In the genomic region with DNA sequence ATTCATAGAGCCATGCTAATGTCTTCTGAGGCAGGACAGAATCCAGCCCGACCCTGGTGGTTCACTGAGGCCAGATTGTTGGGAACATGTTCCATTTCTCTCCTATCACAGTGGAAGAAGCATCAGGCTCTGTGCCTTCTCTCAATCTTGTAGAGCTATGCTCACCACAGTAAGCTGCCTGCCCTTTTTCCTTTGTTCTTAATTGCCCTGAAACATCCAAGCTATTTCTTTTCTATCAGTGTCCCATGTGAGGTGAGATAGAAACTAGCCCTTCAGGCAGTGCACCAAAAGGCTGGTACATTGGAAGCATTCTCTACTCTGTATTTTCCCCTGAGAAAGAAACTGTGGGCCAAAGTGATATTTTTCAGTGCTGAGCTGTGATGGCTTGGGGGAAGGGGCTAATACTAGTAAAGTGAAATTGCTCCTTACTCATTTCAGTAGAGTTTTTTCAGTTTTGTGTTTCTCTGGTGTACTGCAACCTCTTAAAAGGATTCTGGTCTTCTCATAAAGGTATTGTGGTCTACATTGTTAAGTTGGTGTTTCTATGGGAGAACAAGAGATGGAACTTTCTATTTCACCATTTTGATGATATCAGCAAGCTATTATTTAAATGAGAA, we compare ENCODE assay signal across 12 cellular contexts.
A peak's percentile ranks its signal among the peaks of the same experiment; 100 is the strongest.
DNase-seq lines count a peak whose midpoint lies in the region; ATAC-seq and TF ChIP-seq lines count a peak whose summit lies in the region.
"Had no signal": no experiment of that assay in that cellular context is flagged by ENCODE, and none has a peak within 500 bp of the region (broad histone marks: within the 10 kb centered on the region; RNA-seq: fewer than 3 reads in every experiment).

No MANE protein-coding gene starts in this region.

- ATAC-seq in GM18870 (IDR thresholded peaks at IDR 0.05; ENCODE audit: unreplicated experiment) = peak; percentile 98
- ATAC-seq in GM21447 (IDR thresholded peaks at IDR 0.05; ENCODE audit: unreplicated experiment) = peak; percentile 93
- peak; percentile 94 for ATAC-seq in HG03060 (IDR thresholded peaks at IDR 0.05; ENCODE audit: low read depth, unreplicated experiment)

- DNase-seq in mesendoderm (peak; percentile 51), cerebellar nuclear complex (lab: John Stamatoyannopoulos, UW) (no peak), Peyer's patch (no peak), SHP77 treated with DMSO at 0.1 percent for 48 hours (lab: John Stamatoyannopoulos, UW) (no peak), NCI-H1417 treated with DMSO at 0.1 percent for 48 hours (lab: John Stamatoyannopoulos, UW) (no peak)
- DNase-seq: activated CD8-positive, alpha-beta memory T cell treated with anti-CD3 and anti-CD28 coated beads, Interleukin-2, amount 50 U/mL, for 4 hours; DMS53; occipital lobe; testis had no signal

- no peak overlapping the region for H3K4ac ChIP-seq in mesendoderm (ENCODE audit: low read depth, low read length)

- H3K27me3 ChIP-seq in mesendoderm (ENCODE audit: insufficient read depth, low read length, poor library complexity) = no peaks in the 10 kb centered on the region
- no peaks in the 10 kb centered on the region for H3K27me3 ChIP-seq in Peyer's patch
- H3K27me3 ChIP-seq: testis had no signal

- H3K36me3 ChIP-seq in mesendoderm (ENCODE audit: control insufficient read depth, insufficient read depth, low read length) (no peaks in the 10 kb centered on the region), Peyer's patch (no peaks in the 10 kb centered on the region)

- no peak overlapping the region for H4K5ac ChIP-seq in mesendoderm (ENCODE audit: low read length)

- H3K4me2 ChIP-seq in mesendoderm (ENCODE audit: low read length) = no peak overlapping the region

- WGBS in mesendoderm (ENCODE audit: extremely low coverage, insufficient coverage, low lambda C conversion rate) = no CpG with 5 or more reads among the region's 1 CpG

- no peak overlapping the region for H3K4me3 ChIP-seq in mesendoderm (ENCODE audit: low read length)
- no peak overlapping the region for H3K4me3 ChIP-seq in Peyer's patch
- H3K4me3 ChIP-seq: testis had no signal

- H3K79me2 ChIP-seq in mesendoderm (ENCODE audit: control insufficient read depth, insufficient read depth, low read length) = no peaks in the 10 kb centered on the region

- no peak overlapping the region for H2BK120ac ChIP-seq in mesendoderm (ENCODE audit: low read depth, low read length)

- no peaks in the 10 kb centered on the region for H3K79me1 ChIP-seq in mesendoderm (ENCODE audit: low read length)

- H3K9ac ChIP-seq in mesendoderm (ENCODE audit: low read length) = no peak overlapping the region

- H2BK5ac ChIP-seq in mesendoderm (ENCODE audit: low read length) = no peak overlapping the region

- H4K8ac ChIP-seq in mesendoderm (ENCODE audit: low read depth, low read length) = no peak overlapping the region

- no peak overlapping the region for H2BK15ac ChIP-seq in mesendoderm (replicated peaks; ENCODE audit: low read depth)

- TF ChIP-seq POLR2A in Peyer's patch (IDR thresholded peaks at IDR 0.05) = no peak

- no peak overlapping the region for H3K23ac ChIP-seq in mesendoderm (ENCODE audit: low read length)

- H3K18ac ChIP-seq in mesendoderm (ENCODE audit: low read length) = no peak overlapping the region

- no peak overlapping the region for H3K27ac ChIP-seq in mesendoderm (ENCODE audit: low read depth, low read length)
- no peak overlapping the region for H3K27ac ChIP-seq in Peyer's patch
- H3K27ac ChIP-seq: testis had no signal

- no peak for TF ChIP-seq CTCF in Peyer's patch (IDR thresholded peaks at IDR 0.05)

- H3K56ac ChIP-seq in mesendoderm (ENCODE audit: low read length) = no peak overlapping the region

- H3K4me1 ChIP-seq in mesendoderm (ENCODE audit: control insufficient read depth, low read depth, low read length) (no peaks in the 10 kb centered on the region), Peyer's patch (no peaks in the 10 kb centered on the region)
- H3K4me1 ChIP-seq: testis had no signal

- no peaks in the 10 kb centered on the region for H3K9me3 ChIP-seq in Peyer's patch
- H3K9me3 ChIP-seq: testis had no signal

- H2AK5ac ChIP-seq in mesendoderm (ENCODE audit: low read length) = no peak overlapping the region
